17 cellular contexts compared by ENCODE assay signal in genomic region chr11:27868226-27868625, GRCh38.
DNase-seq lines count a peak whose midpoint lies in the region; ATAC-seq and TF ChIP-seq lines count a peak whose summit lies in the region.
"Had no signal": no experiment of that assay in that cellular context is flagged by ENCODE, and none has a peak within 500 bp of the region (broad histone marks: within the 10 kb centered on the region; RNA-seq: fewer than 3 reads in every experiment).

No MANE protein-coding gene starts in this region.

- H3K27me3 ChIP-seq in Caco-2 (replicated peaks; ENCODE audit: control insufficient read depth, insufficient read depth, low read length) (no peaks in the 10 kb centered on the region), neural progenitor cell (no peaks in the 10 kb centered on the region), neuronal stem cell (ENCODE audit: control insufficient read depth in 3 of 3, insufficient read depth in 3 of 3, low read depth in 1 of 3, low read length in 3 of 3) (peaks cover 0 to 6% (median 0%) of the 10 kb centered on the region in 3 experiments)
- H3K27me3 ChIP-seq: BE2C had no signal

- peaks cover 28% of the 10 kb centered on the region for H3K4me1 ChIP-seq in Caco-2
- H3K4me1 ChIP-seq in neural progenitor cell, result peaks cover 14% of the 10 kb centered on the region
- H3K4me1 ChIP-seq in neuronal stem cell (ENCODE audit: control insufficient read depth in 2 of 2, insufficient read depth in 1 of 2, low read depth in 1 of 2, low read length in 2 of 2), result peaks cover 0 to 12% of the 10 kb centered on the region in 2 donors
- H3K4me1 ChIP-seq: BE2C had no signal

- CTCF ChIA-PET in Caco-2 (lab: Charles Lee), result interaction anchor here (0.9 to 1.3 kb wide), 2 partner anchors 22 to 240 kb away, joined by 3 read pairs; partner anchors contain the start of genes KIF18A and METTL15

- no peak overlapping the region for H2BK15ac ChIP-seq in neuronal stem cell (ENCODE audit: low read length)

- no peak overlapping the region for H2BK120ac ChIP-seq in neuronal stem cell (ENCODE audit: low read depth, low read length)

- POLR2A ChIA-PET in Caco-2 (lab: Charles Lee), result interaction anchor here (0.7 kb wide), 1 partner anchor 9 kb away, joined by 3 read pairs; no protein-coding TSS in a partner anchor

- intact Hi-C loops in Caco-2 (cut with micrococcal nuclease; ENCODE audit: unreplicated experiment), result loop anchor here (1.0 kb wide), 1 partner anchor 14 kb away; no protein-coding TSS in a partner anchor

- H3K27ac ChIP-seq in neural progenitor cell (no peak overlapping the region), neuronal stem cell (replicated peaks; ENCODE audit: low read length) (no peak overlapping the region)
- H3K27ac ChIP-seq: C4-2B had no signal

- no peak overlapping the region for H3K23ac ChIP-seq in neuronal stem cell (ENCODE audit: low read depth, low read length, poor library complexity)

- no peaks in the 10 kb centered on the region for H3K79me1 ChIP-seq in neuronal stem cell (ENCODE audit: low read depth, low read length)

- H4K20me1 ChIP-seq in neural progenitor cell (ENCODE audit: low read depth), result no peaks in the 10 kb centered on the region

- H2AK5ac ChIP-seq in neuronal stem cell (ENCODE audit: low read depth, low read length), result no peak overlapping the region

- H3K27me3 Mint-ChIP-seq in Caco-2 (ENCODE audit: insufficient read depth, unreplicated experiment) (no peaks in the 10 kb centered on the region), neural progenitor cell (ENCODE audit: insufficient read depth, low read depth) (no peaks in the 10 kb centered on the region)

- peak overlapping the region; percentile 37 for H3K27ac Mint-ChIP-seq in Caco-2 (ENCODE audit: unreplicated experiment)
- H3K27ac Mint-ChIP-seq in neural progenitor cell, result no peak overlapping the region
- H3K27ac Mint-ChIP-seq: CD4-positive, alpha-beta memory T cell; GM23338 had no signal

- DNase-seq in Caco-2, result peak in 1 of 2 experiments; percentile 35
- peak; percentile 31 for DNase-seq in HCEC 1CT
- peak; percentile 71 for DNase-seq in cerebellar cortex (ENCODE audit: low spot score)
- peak; percentile 15 for DNase-seq in neural progenitor cell (ENCODE audit: low spot score)
- DNase-seq in HuH-7.5 (ENCODE audit: low spot score), result no peak
- DNase-seq in AG08395 (ENCODE audit: low spot score), result no peak
- DNase-seq in neuronal stem cell (ENCODE audit: low spot score), result no peak
- DNase-seq: BE2C; CD4-positive, alpha-beta memory T cell; DMS153; DND-41; H7 had no signal

- H2AFZ ChIP-seq in neural progenitor cell (replicated peaks), result no peak overlapping the region
- H2AFZ ChIP-seq in neuronal stem cell (ENCODE audit: low read length), result no peak overlapping the region
- H2AFZ ChIP-seq: GM23338 had no signal

- H2BK5ac ChIP-seq in neuronal stem cell (ENCODE audit: low read length), result no peak overlapping the region

- TF ChIP-seq CTCF in Caco-2 (IDR thresholded peaks at IDR 0.05; ENCODE audit: insufficient read depth in 1 of 2, low read depth in 1 of 2, low read length in 1 of 2, severe bottlenecking in 1 of 2, unreplicated experiment in 1 of 2) (no peak), neural progenitor cell (IDR thresholded peaks at IDR 0.05) (no peak)

- BruUV-seq in Caco-2 (replicated peaks; lab: Mats Ljungman, UMichigan), result no TSS peak

- H3K9me3 ChIP-seq in Caco-2, result no peaks in the 10 kb centered on the region; the same call in 1 of the 2 replicates
- H3K9me3 ChIP-seq in neural progenitor cell (ENCODE audit: low read depth), result no peaks in the 10 kb centered on the region
- H3K9me3 ChIP-seq in neuronal stem cell (replicated peaks in 1 of 2; ENCODE audit: control insufficient read depth in 2 of 2, insufficient read depth in 1 of 2, low read depth in 1 of 2, low read length in 2 of 2), result no peaks in the 10 kb centered on the region
- H3K9me3 ChIP-seq: BE2C had no signal

- no peak overlapping the region for H3K18ac ChIP-seq in neuronal stem cell (ENCODE audit: low read length)

- no peak overlapping the region for H2BK12ac ChIP-seq in neuronal stem cell (ENCODE audit: low read length)

- H3K9ac ChIP-seq in neural progenitor cell (no peak overlapping the region), neuronal stem cell (ENCODE audit: low read depth, low read length, poor library complexity) (no peak overlapping the region)

- H3K9me3 Mint-ChIP-seq in Caco-2 (ENCODE audit: unreplicated experiment) (no peaks in the 10 kb centered on the region), neural progenitor cell (no peaks in the 10 kb centered on the region)
- H3K9me3 Mint-ChIP-seq: GM23338 had no signal

- H3K4me2 ChIP-seq in neural progenitor cell (peak overlapping the region; percentile 8), neuronal stem cell (ENCODE audit: insufficient read depth, low read length, poor library complexity, severe bottlenecking) (no peak overlapping the region)
- H3K4me2 ChIP-seq: GM23338 had no signal

- H3K4ac ChIP-seq in neuronal stem cell (ENCODE audit: low read length), result no peak overlapping the region

- peaks cover 36% of the 10 kb centered on the region for H3K4me1 Mint-ChIP-seq in Caco-2 (ENCODE audit: low read depth, unreplicated experiment)
- H3K4me1 Mint-ChIP-seq in neural progenitor cell, result peaks cover 4% of the 10 kb centered on the region
- H3K4me1 Mint-ChIP-seq: CD4-positive, alpha-beta memory T cell had no signal

- H3K4me3 Mint-ChIP-seq in Caco-2 (ENCODE audit: unreplicated experiment) (no peak overlapping the region), neural progenitor cell (no peak overlapping the region)
- H3K4me3 Mint-ChIP-seq: CD4-positive, alpha-beta memory T cell; GM23338 had no signal

- no peak for ATAC-seq in GM18858 (IDR thresholded peaks at IDR 0.05; ENCODE audit: unreplicated experiment)
- ATAC-seq: GM23338, K562 had no signal

- H4K91ac ChIP-seq in neuronal stem cell (ENCODE audit: low read depth, low read length, poor library complexity), result no peak overlapping the region

- no peaks in the 10 kb centered on the region for H3K79me2 ChIP-seq in neural progenitor cell (ENCODE audit: low read depth)

- no peak overlapping the region for H4K8ac ChIP-seq in neuronal stem cell (ENCODE audit: low read depth, low read length)

- H3K36me3 Mint-ChIP-seq in Caco-2 (ENCODE audit: insufficient read depth, unreplicated experiment) (peaks cover 10% of the 10 kb centered on the region), neural progenitor cell (no peaks in the 10 kb centered on the region)
- H3K36me3 Mint-ChIP-seq: CD4-positive, alpha-beta memory T cell had no signal

- H3K36me3 ChIP-seq in Caco-2 (ENCODE audit: control insufficient read depth, insufficient read depth, low read length), result no peaks in the 10 kb centered on the region
- no peaks in the 10 kb centered on the region for H3K36me3 ChIP-seq in neural progenitor cell
- no peaks in the 10 kb centered on the region for H3K36me3 ChIP-seq in neuronal stem cell (replicated peaks in 1 of 2; ENCODE audit: control insufficient read depth in 2 of 2, insufficient read depth in 2 of 2, low read length in 2 of 2)
- H3K36me3 ChIP-seq: BE2C had no signal

- no peak overlapping the region for H3K14ac ChIP-seq in neuronal stem cell (ENCODE audit: low read length)

- H3F3A ChIP-seq in neural progenitor cell (ENCODE audit: low read depth), result no peaks in the 10 kb centered on the region

- H3K4me3 ChIP-seq in Caco-2 (ENCODE audit: low read depth, low read length) (no peak overlapping the region), neural progenitor cell (no peak overlapping the region), neuronal stem cell (ENCODE audit: low read length in 2 of 2) (no peak overlapping the region)
- H3K4me3 ChIP-seq: GM12878, GM23338, K562 had no signal

- no CpG with 5 or more reads among the region's 1 CpG for WGBS in neuronal stem cell (ENCODE audit: extremely low coverage in 2 of 2, insufficient read length in 2 of 2, insufficient replicate concordance in 1 of 2), 2 donors

Comparison
In these comparisons a context has a peak if more than half of its experiments do, and no peak if none do; other contexts are left out.
1. DNase-seq: peak in HCEC 1CT (single experiment), cerebellar cortex (single experiment) and neural progenitor cell (single experiment); none in HuH-7.5 (single experiment), AG08395 (single experiment) and neuronal stem cell (single experiment).